Comparison of ENCODE assay signal across 1 cellular context in genomic region chr1:12461764-12462163, GRCh38.
TF ChIP-seq lines count a peak whose summit lies in the region.

No MANE protein-coding gene starts in this region.

TF ChIP-seq in IMR-90, 13 proteins besides CTCF, POLR2A, EP300 and RAD21 (continued from another document):
- no peak for TF ChIP-seq BHLHE40 (IDR thresholded peaks at IDR 0.05; ENCODE audit: low read depth, low read length)
- no peak for TF ChIP-seq CEBPB (IDR thresholded peaks at IDR 0.05; ENCODE audit: low read depth, low read length)
- no peak for TF ChIP-seq ELK1 (IDR thresholded peaks at IDR 0.05; ENCODE audit: borderline replicate concordance, low read depth, low read length)
- no peak for TF ChIP-seq SMC3 (IDR thresholded peaks at IDR 0.05; ENCODE audit: low read depth, low read length)
- no peak for TF ChIP-seq NFE2L2 (IDR thresholded peaks at IDR 0.05; ENCODE audit: low read depth, low read length)
- no peak for TF ChIP-seq FOS (IDR thresholded peaks at IDR 0.05; ENCODE audit: low read depth, low read length)
- TF ChIP-seq MAFK (IDR thresholded peaks at IDR 0.05; ENCODE audit: low read depth, low read length): no peak
- no peak for TF ChIP-seq USF2 (IDR thresholded peaks at IDR 0.05; ENCODE audit: low read depth, low read length)
- no peak for TF ChIP-seq RFX5 (IDR thresholded peaks at IDR 0.05; ENCODE audit: low read depth, low read length)
- TF ChIP-seq MAZ (IDR thresholded peaks at IDR 0.05; ENCODE audit: borderline replicate concordance, low read depth, low read length): no peak
- TF ChIP-seq CHD1 (IDR thresholded peaks at IDR 0.05; ENCODE audit: low read depth, low read length): no peak
- no peak for TF ChIP-seq RCOR1 (IDR thresholded peaks at IDR 0.05; ENCODE audit: insufficient replicate concordance, low read length)
